ENCODE assay signal across 8 cellular contexts in genomic region chr13:97976551-97977375, GRCh38. TPM values are rescaled to one million over a fixed set of nuclear protein-coding genes. Genes with fewer than 3 reads are reported as not detected.
DNase-seq lines count a peak whose midpoint lies in the region; ATAC-seq and TF ChIP-seq lines count a peak whose summit lies in the region.

No MANE protein-coding gene starts in this region.

- ATAC-seq in GM19328 (IDR thresholded peaks at IDR 0.05; ENCODE audit: unreplicated experiment) (peak; percentile 28), HG03354 (IDR thresholded peaks at IDR 0.05; ENCODE audit: poor library complexity, severe bottlenecking, unreplicated experiment) (peak; percentile 50), lung (ENCODE audit: insufficient read depth, low FRiP score) (peak; percentile 8)
- ATAC-seq in stimulated activated naive CD8-positive, alpha-beta T cell treated with anti-CD3 and anti-CD28 coated beads, Interleukin-15, Interleukin-2, amounts not matched to agents 100 U/mL and 50 U/mL, for 24 hours, result peak; percentile 10

- H3K27ac ChIP-seq in lung (ENCODE audit: low read depth in 1 of 2, low read length in 1 of 2), result peak overlapping the region; percentile 96

- peak overlapping the region; percentile 93 for H3K4me3 Mint-ChIP-seq in T-helper 1 cell treated with Interleukin-12 subunit alpha and Interleukin-12 subunit beta and Interleukin-4 antibody, amounts not matched to agents 30 μg/mL and 1 μg/mL, for 36 hours

- no peak for TF ChIP-seq CTCF in lung (IDR thresholded peaks at IDR 0.05; ENCODE audit: control extremely low read depth, extremely low read depth)

- H3K27me3 ChIP-seq in lung (ENCODE audit: control insufficient read depth, insufficient read depth), result no peaks in the 10 kb centered on the region

- no peaks in the 10 kb centered on the region for H3K27me3 Mint-ChIP-seq in T-helper 1 cell treated with Interleukin-12 subunit alpha and Interleukin-12 subunit beta and Interleukin-4 antibody, amounts not matched to agents 30 μg/mL and 1 μg/mL, for 36 hours (ENCODE audit: low read depth)

- H3K36me3 ChIP-seq in lung (ENCODE audit: control insufficient read depth in 2 of 2, insufficient read depth in 2 of 2, low read length in 2 of 2), result peaks cover 0 to 2% of the 10 kb centered on the region in 2 donors

- whole genome bisulfite sequencing in lung, 2 donors, result 1% methylated on average over 62 to 90 of the region's 90 CpGs

- no peaks in the 10 kb centered on the region for H3K9me3 ChIP-seq in lung (ENCODE audit: control insufficient read depth in 2 of 2, insufficient read depth in 1 of 2, low read length in 1 of 2)

- H3K4me3 ChIP-seq in lung, result peak overlapping the region; percentile 99

- H3K4me1 Mint-ChIP-seq in T-helper 1 cell treated with Interleukin-12 subunit alpha and Interleukin-12 subunit beta and Interleukin-4 antibody, amounts not matched to agents 30 μg/mL and 1 μg/mL, for 36 hours (ENCODE audit: low read depth), result peaks cover 27% of the 10 kb centered on the region

- H3K36me3 Mint-ChIP-seq in T-helper 1 cell treated with Interleukin-12 subunit alpha and Interleukin-12 subunit beta and Interleukin-4 antibody, amounts not matched to agents 30 μg/mL and 1 μg/mL, for 36 hours (ENCODE audit: low read depth), result peaks cover 2% of the 10 kb centered on the region

- peaks cover 2 to 10% of the 10 kb centered on the region in 2 donors for H3K4me1 ChIP-seq in lung (ENCODE audit: control insufficient read depth in 2 of 2, insufficient read depth in 2 of 2, low read length in 2 of 2)

- H3K9me3 Mint-ChIP-seq in T-helper 1 cell treated with Interleukin-12 subunit alpha and Interleukin-12 subunit beta and Interleukin-4 antibody, amounts not matched to agents 30 μg/mL and 1 μg/mL, for 36 hours, result no peaks in the 10 kb centered on the region

- peak overlapping the region; percentile 90 for H3K27ac Mint-ChIP-seq in T-helper 1 cell treated with Interleukin-12 subunit alpha and Interleukin-12 subunit beta and Interleukin-4 antibody, amounts not matched to agents 30 μg/mL and 1 μg/mL, for 36 hours

- DNase-seq in EH (ENCODE audit: low read depth) (peak; percentile 29), dermis blood vessel endothelial cell (peak; percentile 45), lung (ENCODE audit: low spot score) (no peak), NCI-H2196 treated with DMSO at 0.1 percent for 48 hours (lab: John Stamatoyannopoulos, UW; ENCODE audit: unreplicated experiment) (no peak)
- no peak for DNase-seq in stimulated activated naive CD8-positive, alpha-beta T cell treated with anti-CD3 and anti-CD28 coated beads, Interleukin-15, Interleukin-2, amounts not matched to agents 100 U/mL and 50 U/mL, for 24 hours

RNA-seq across cellular contexts. Expression of gene IPO5, which starts 23.3 kb away (rescaled TPM):
- total RNA-seq in dermis blood vessel endothelial cell (130 and 228 TPM in 2 replicates), lung (100 to 1,000 TPM in 1 of 2 donors, 10 to 100 TPM in 1; 84.8 to 137 TPM)
- 10 to 100 TPM; 26.7 to 38.6 TPM for polyA plus RNA-seq in lung

Comparison
In these comparisons a context has a peak if more than half of its experiments do, and no peak if none do; other contexts are left out.
1. DNase-seq: peak in EH (single experiment) and dermis blood vessel endothelial cell (single experiment); none in lung (single experiment), stimulated activated naive CD8-positive, alpha-beta T cell treated with anti-CD3 and anti-CD28 coated beads, Interleukin-15, Interleukin-2, amounts not matched to agents 100 U/mL and 50 U/mL, for 24 hours (single experiment) and NCI-H2196 treated with DMSO at 0.1 percent for 48 hours (single experiment).
2. Peak in every context shown above with its lines, with median percentiles within 50 percentile points of each other: ATAC-seq.